In the genomic region with DNA sequence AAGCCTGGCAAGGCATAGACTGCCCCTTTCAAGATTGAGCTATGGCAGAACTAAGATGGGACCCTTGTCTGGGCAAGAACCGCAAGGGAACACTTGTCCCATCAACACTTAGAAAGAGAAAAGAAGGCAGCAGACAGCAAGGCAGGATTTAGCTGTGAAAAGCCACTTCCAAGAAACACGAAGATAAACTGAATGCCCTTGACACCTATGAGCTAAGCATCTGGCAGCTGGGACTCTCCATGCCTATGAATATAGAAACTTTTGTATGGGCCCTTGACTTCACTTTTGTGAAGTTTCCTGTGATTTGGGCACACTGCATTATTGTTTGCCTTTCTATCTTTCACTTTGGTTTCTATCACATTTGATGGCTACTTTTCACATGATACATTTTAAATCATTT, we compare ENCODE assay signal across 11 cellular contexts. TPM values are rescaled to one million over a fixed set of nuclear protein-coding genes. Genes with fewer than 3 reads are reported as not detected.
"Had no signal": no experiment of that assay in that cellular context is flagged by ENCODE, and none has a peak within 500 bp of the region (broad histone marks: within the 10 kb centered on the region; RNA-seq: fewer than 3 reads in every experiment).

No MANE protein-coding gene starts in this region.

- H3K4me1 ChIP-seq: HAP-1 had no signal

- H2AFZ ChIP-seq: GM23248, GM23338 had no signal

- H3K4me2 ChIP-seq: GM23338 had no signal

- DNase-seq: GM23248, GOT3, H7, H9, HCEC 1CT, HFFc6 had no signal

- H3K36me3 ChIP-seq: HAP-1 had no signal

- H3K27ac ChIP-seq: GM23248 had no signal

- ATAC-seq: GM23338, HCT116 had no signal

- H3K4me3 ChIP-seq: GM23248, GM23338, HAP-1 had no signal

- H3K9ac ChIP-seq: GM23248 had no signal

- H3K9me3 ChIP-seq: HAP-1 had no signal

- FAIRE-seq: H1, H54 had no signal

RNA-seq across cellular contexts. Expression of a gene that starts 24.9 kb away (rescaled TPM):
- total RNA-seq: GM23248, HFFc6 had no signal
- polyA plus RNA-seq: GM23248 had no signal
